In the genomic region with DNA sequence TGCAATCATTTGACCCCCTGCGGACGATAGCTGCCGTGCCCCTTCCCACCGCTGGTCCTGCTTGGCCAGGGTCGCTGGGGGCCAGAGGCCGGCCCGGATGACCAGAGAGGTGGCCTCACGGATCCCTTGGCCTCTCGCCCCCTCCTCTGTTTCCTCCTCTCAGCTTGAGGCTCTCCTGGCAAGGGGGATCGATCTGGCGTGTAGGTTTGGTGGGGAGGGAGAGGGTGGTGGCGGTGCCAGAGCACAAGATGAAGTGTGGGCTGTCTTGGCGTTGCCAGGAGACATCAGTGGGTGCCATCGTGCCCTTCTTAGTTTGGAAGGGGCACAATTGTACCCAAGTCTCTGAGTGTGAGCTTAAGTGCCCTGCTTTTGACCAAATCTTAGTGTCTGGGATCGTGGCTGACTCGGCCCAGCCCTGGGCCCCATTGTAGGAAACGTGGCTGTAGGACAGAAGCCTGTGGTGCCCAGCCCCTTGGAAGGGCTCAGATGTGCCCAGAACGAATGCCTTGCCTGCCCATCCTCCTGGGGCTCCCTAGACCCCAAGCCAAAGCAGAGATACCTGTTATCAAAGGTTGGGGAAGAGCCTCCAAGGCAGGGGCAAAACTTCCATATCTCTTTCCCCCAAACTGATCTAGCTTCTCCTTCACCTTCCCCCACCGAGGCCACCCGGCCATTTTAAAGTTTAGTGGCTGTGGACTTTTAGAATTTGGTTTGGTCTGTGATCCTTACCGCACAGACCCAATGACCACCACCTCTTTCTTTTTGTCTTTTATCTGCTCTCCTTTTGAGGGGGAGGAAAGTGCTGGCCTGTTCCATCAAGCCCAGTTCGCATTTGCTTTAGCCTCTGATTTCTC, we compare ENCODE assay signal across 1 cellular context.
TF ChIP-seq lines count a peak whose summit lies in the region.

No MANE protein-coding gene starts in this region.

TF ChIP-seq in IMR-90, 13 proteins besides CTCF, POLR2A, EP300 and RAD21:
- TF ChIP-seq RFX5 (IDR thresholded peaks at IDR 0.05; ENCODE audit: low read depth, low read length), result no peak
- no peak for TF ChIP-seq FOS (IDR thresholded peaks at IDR 0.05; ENCODE audit: low read depth, low read length)
- no peak for TF ChIP-seq BHLHE40 (IDR thresholded peaks at IDR 0.05; ENCODE audit: low read depth, low read length)
- no peak for TF ChIP-seq NFE2L2 (IDR thresholded peaks at IDR 0.05; ENCODE audit: low read depth, low read length)
- no peak for TF ChIP-seq MXI1 (IDR thresholded peaks at IDR 0.05; ENCODE audit: borderline replicate concordance, low read depth, low read length)
- TF ChIP-seq MAFK (IDR thresholded peaks at IDR 0.05; ENCODE audit: low read depth, low read length), result no peak
- TF ChIP-seq CHD1 (IDR thresholded peaks at IDR 0.05; ENCODE audit: low read depth, low read length), result no peak
- TF ChIP-seq MAZ (IDR thresholded peaks at IDR 0.05; ENCODE audit: borderline replicate concordance, low read depth, low read length), result no peak
- no peak for TF ChIP-seq SMC3 (IDR thresholded peaks at IDR 0.05; ENCODE audit: low read depth, low read length)
- no peak for TF ChIP-seq USF2 (IDR thresholded peaks at IDR 0.05; ENCODE audit: low read depth, low read length)
- TF ChIP-seq RCOR1 (IDR thresholded peaks at IDR 0.05; ENCODE audit: insufficient replicate concordance, low read length), result no peak
- no peak for TF ChIP-seq CEBPB (IDR thresholded peaks at IDR 0.05; ENCODE audit: low read depth, low read length)
